Comparison of ENCODE assay signal across 3 cellular contexts in genomic region chr6:70944321-70944720, GRCh38. TPM values are rescaled to one million over a fixed set of nuclear protein-coding genes. Genes with fewer than 3 reads are reported as not detected.
"Had no signal": no experiment of that assay in that cellular context is flagged by ENCODE, and none has a peak within 500 bp of the region (broad histone marks: within the 10 kb centered on the region; RNA-seq: fewer than 3 reads in every experiment).

No MANE protein-coding gene starts in this region.

RNA-seq across cellular contexts. Expression of gene B3GAT2, which starts 12.5 kb away (rescaled TPM):
- total RNA-seq: GM23248, H4, HFFc6 had no signal
